In genomic region chr3:120614765-120615164, GRCh38 we compare ENCODE assay signal across 21 cellular contexts. TPM values are rescaled to one million over a fixed set of nuclear protein-coding genes. Genes with fewer than 3 reads are reported as not detected.
DNase-seq lines count a peak whose midpoint lies in the region; ATAC-seq and TF ChIP-seq lines count a peak whose summit lies in the region.
"Had no signal": no experiment of that assay in that cellular context is flagged by ENCODE, and none has a peak within 500 bp of the region (broad histone marks: within the 10 kb centered on the region; RNA-seq: fewer than 3 reads in every experiment).

No MANE protein-coding gene starts in this region.

- H3K27me3 Mint-ChIP-seq in dendritic cell treated with granulocyte-macrophage colony-stimulating factor and Interleukin-4, amounts not matched to agents 40 ng/mL and 50 ng/mL, for 4 days: no peaks in the 10 kb centered on the region
- no peaks in the 10 kb centered on the region for H3K27me3 Mint-ChIP-seq in stimulated activated memory B cell treated with anti-CD40 and anti-IgM and Interleukin-4, amounts not matched to agents 10 μg/mL and 1 μg/mL and 100 μg/mL, for 72 hours
- H3K27me3 Mint-ChIP-seq in osteocyte (ENCODE audit: unreplicated experiment): peaks cover 2% of the 10 kb centered on the region
- H3K27me3 Mint-ChIP-seq in activated CD8-positive, alpha-beta T cell treated with anti-CD3 and anti-CD28 coated beads for 36 hours: no peaks in the 10 kb centered on the region

- no peak overlapping the region for H3K4me3 Mint-ChIP-seq in dendritic cell treated with granulocyte-macrophage colony-stimulating factor and Interleukin-4, amounts not matched to agents 40 ng/mL and 50 ng/mL, for 4 days
- no peak overlapping the region for H3K4me3 Mint-ChIP-seq in stimulated activated memory B cell treated with anti-CD40 and anti-IgM and Interleukin-4, amounts not matched to agents 10 μg/mL and 1 μg/mL and 100 μg/mL, for 72 hours
- no peak overlapping the region for H3K4me3 Mint-ChIP-seq in osteocyte (ENCODE audit: unreplicated experiment)
- no peak overlapping the region for H3K4me3 Mint-ChIP-seq in activated CD8-positive, alpha-beta T cell treated with anti-CD3 and anti-CD28 coated beads for 36 hours
- H3K4me3 Mint-ChIP-seq: CD4-positive, alpha-beta T cell had no signal

- H3K4me1 Mint-ChIP-seq in dendritic cell treated with granulocyte-macrophage colony-stimulating factor and Interleukin-4, amounts not matched to agents 40 ng/mL and 50 ng/mL, for 4 days (ENCODE audit: low read depth): peaks cover 24% of the 10 kb centered on the region
- H3K4me1 Mint-ChIP-seq in stimulated activated memory B cell treated with anti-CD40 and anti-IgM and Interleukin-4, amounts not matched to agents 10 μg/mL and 1 μg/mL and 100 μg/mL, for 72 hours: peaks cover 6% of the 10 kb centered on the region
- no peaks in the 10 kb centered on the region for H3K4me1 Mint-ChIP-seq in osteocyte (ENCODE audit: unreplicated experiment)
- H3K4me1 Mint-ChIP-seq in activated CD8-positive, alpha-beta T cell treated with anti-CD3 and anti-CD28 coated beads for 36 hours (ENCODE audit: low read depth): no peaks in the 10 kb centered on the region

- POLR2A ChIA-PET in activated CD8-positive, alpha-beta T cell treated with anti-CD3 and anti-CD28 coated beads for 36 hours (lab: Charles Lee): interaction anchor here (1.0 kb wide), 1 partner anchor 11 kb away, joined by 3 read pairs; no protein-coding TSS in a partner anchor

- intact Hi-C loops in dendritic cell treated with granulocyte-macrophage colony-stimulating factor and Interleukin-4, amounts not matched to agents 40 ng/mL and 50 ng/mL, for 4 days (cut with micrococcal nuclease): no loop called here
- intact Hi-C loops in activated CD8-positive, alpha-beta T cell treated with anti-CD3 and anti-CD28 coated beads for 36 hours (cut with micrococcal nuclease): no loop called here

- peak; percentile 5 for DNase-seq in NOMO-1 treated with dmso at 0.1 percent for 144 hours (lab: John Stamatoyannopoulos, UW; ENCODE audit: unreplicated experiment)
- DNase-seq in osteocyte (ENCODE audit: extremely low spot score, unreplicated experiment): no peak
- no peak for DNase-seq in activated CD8-positive, alpha-beta T cell treated with anti-CD3 and anti-CD28 coated beads for 36 hours
- no peak for DNase-seq in SW 1271 (lab: John Stamatoyannopoulos, UW)
- DNase-seq: CD4-positive, alpha-beta T cell; COR-L47; DMS79; MM.1S; NCI-H1105 treated with DMSO at 0.1 percent for 48 hours; NCI-H2029 treated with DMSO at 0.1 percent for 48 hours; NCI-H2171; NCI-H524 treated with DMSO at 0.1 percent for 48 hours; NCI-H82; PC-9; SHP77 treated with DMSO at 0.1 percent for 48 hours; T-helper 1 cell had no signal

- TF ChIP-seq CTCF in osteocyte (IDR thresholded peaks at IDR 0.05): no peak
- no peak for TF ChIP-seq CTCF in activated CD8-positive, alpha-beta T cell treated with anti-CD3 and anti-CD28 coated beads for 36 hours (IDR thresholded peaks at IDR 0.05)

- CTCF ChIA-PET in activated CD8-positive, alpha-beta T cell treated with anti-CD3 and anti-CD28 coated beads for 36 hours (lab: Charles Lee): no interaction called here

- peak; percentile 83 for ATAC-seq in HG02870 (IDR thresholded peaks at IDR 0.05; ENCODE audit: unreplicated experiment)
- ATAC-seq in stimulated activated memory B cell treated with anti-CD40 and anti-IgM and Interleukin-4, amounts not matched to agents 10 μg/mL and 1 μg/mL and 100 μg/mL, for 72 hours: peak; percentile 58
- ATAC-seq in activated CD8-positive, alpha-beta T cell treated with anti-CD3 and anti-CD28 coated beads for 36 hours: no peak
- ATAC-seq: HepG2, K562 had no signal

- no peaks in the 10 kb centered on the region for H3K9me3 Mint-ChIP-seq in dendritic cell treated with granulocyte-macrophage colony-stimulating factor and Interleukin-4, amounts not matched to agents 40 ng/mL and 50 ng/mL, for 4 days
- H3K9me3 Mint-ChIP-seq in stimulated activated memory B cell treated with anti-CD40 and anti-IgM and Interleukin-4, amounts not matched to agents 10 μg/mL and 1 μg/mL and 100 μg/mL, for 72 hours: no peaks in the 10 kb centered on the region
- no peaks in the 10 kb centered on the region for H3K9me3 Mint-ChIP-seq in osteocyte (ENCODE audit: unreplicated experiment)
- H3K9me3 Mint-ChIP-seq in activated CD8-positive, alpha-beta T cell treated with anti-CD3 and anti-CD28 coated beads for 36 hours: no peaks in the 10 kb centered on the region
- H3K9me3 Mint-ChIP-seq: CD4-positive, alpha-beta T cell had no signal

- H3K36me3 Mint-ChIP-seq in dendritic cell treated with granulocyte-macrophage colony-stimulating factor and Interleukin-4, amounts not matched to agents 40 ng/mL and 50 ng/mL, for 4 days (ENCODE audit: low read depth): no peaks in the 10 kb centered on the region
- H3K36me3 Mint-ChIP-seq in stimulated activated memory B cell treated with anti-CD40 and anti-IgM and Interleukin-4, amounts not matched to agents 10 μg/mL and 1 μg/mL and 100 μg/mL, for 72 hours: no peaks in the 10 kb centered on the region
- no peaks in the 10 kb centered on the region for H3K36me3 Mint-ChIP-seq in osteocyte (ENCODE audit: unreplicated experiment)
- H3K36me3 Mint-ChIP-seq in activated CD8-positive, alpha-beta T cell treated with anti-CD3 and anti-CD28 coated beads for 36 hours (ENCODE audit: low read depth): no peaks in the 10 kb centered on the region

- H3K27ac Mint-ChIP-seq in dendritic cell treated with granulocyte-macrophage colony-stimulating factor and Interleukin-4, amounts not matched to agents 40 ng/mL and 50 ng/mL, for 4 days: peak overlapping the region; percentile 60
- H3K27ac Mint-ChIP-seq in stimulated activated memory B cell treated with anti-CD40 and anti-IgM and Interleukin-4, amounts not matched to agents 10 μg/mL and 1 μg/mL and 100 μg/mL, for 72 hours: no peak overlapping the region
- no peak overlapping the region for H3K27ac Mint-ChIP-seq in osteocyte (ENCODE audit: unreplicated experiment)
- H3K27ac Mint-ChIP-seq in activated CD8-positive, alpha-beta T cell treated with anti-CD3 and anti-CD28 coated beads for 36 hours: no peak overlapping the region
- H3K27ac Mint-ChIP-seq: CD4-positive, alpha-beta T cell had no signal

RNA-seq across cellular contexts. Expression of gene NDUFB4, which starts 18.6 kb away (rescaled TPM):
- total RNA-seq in osteocyte: 109 and 116 TPM in 2 replicates
- total RNA-seq in activated CD8-positive, alpha-beta T cell treated with anti-CD3 and anti-CD28 coated beads for 36 hours: 100 to 1,000 TPM; 147 to 162 TPM
